ENCODE assay signal across 8 cellular contexts in the genomic region with DNA sequence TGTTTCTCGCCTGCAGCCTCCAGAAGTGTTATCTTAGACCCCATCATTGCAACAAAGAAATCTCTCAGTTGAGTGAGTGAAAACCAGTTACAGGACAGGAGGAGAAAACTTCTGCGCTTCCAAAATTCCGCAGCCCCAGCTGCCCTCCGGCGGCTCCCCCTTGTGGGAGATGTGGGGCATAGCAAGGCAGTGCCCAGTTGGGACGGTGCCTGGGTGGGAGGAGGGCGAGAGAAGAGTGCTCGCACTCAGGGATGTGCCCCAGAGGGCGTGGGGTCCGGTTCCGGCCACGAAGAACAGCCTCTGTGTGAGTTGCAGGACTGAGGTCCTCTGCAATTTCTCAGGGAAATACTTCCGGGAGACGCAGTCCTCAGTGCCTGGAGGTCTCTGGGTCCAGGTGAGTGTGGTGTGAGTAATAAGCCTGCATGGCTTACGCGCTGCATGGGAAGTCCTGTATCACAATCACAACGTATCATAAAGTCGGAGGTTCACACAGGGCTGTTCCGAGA.
A peak's percentile ranks its signal among the peaks of the same experiment; 100 is the strongest.
DNase-seq lines count a peak whose midpoint lies in the region; ATAC-seq and TF ChIP-seq lines count a peak whose summit lies in the region.

No MANE protein-coding gene starts in this region.

- no peak overlapping the region for H3K4me3 Mint-ChIP-seq in stimulated activated naive CD8-positive, alpha-beta T cell treated with anti-CD3 and anti-CD28 coated beads, Interleukin-15, amount 100 ng/mL, for 72 hours

- no peaks in the 10 kb centered on the region for H3K9me3 Mint-ChIP-seq in stimulated activated naive CD8-positive, alpha-beta T cell treated with anti-CD3 and anti-CD28 coated beads, Interleukin-15, amount 100 ng/mL, for 72 hours

- no peak overlapping the region for H3K27ac Mint-ChIP-seq in stimulated activated naive CD8-positive, alpha-beta T cell treated with anti-CD3 and anti-CD28 coated beads, Interleukin-15, amount 100 ng/mL, for 72 hours

- ATAC-seq in GM21576 (IDR thresholded peaks at IDR 0.05; ENCODE audit: unreplicated experiment) = peak; percentile 56
- ATAC-seq in stimulated activated naive CD8-positive, alpha-beta T cell treated with anti-CD3 and anti-CD28 coated beads, Interleukin-15, amount 100 ng/mL, for 72 hours = peak; percentile 82

- H3K4me1 Mint-ChIP-seq in stimulated activated naive CD8-positive, alpha-beta T cell treated with anti-CD3 and anti-CD28 coated beads, Interleukin-15, amount 100 ng/mL, for 72 hours = no peaks in the 10 kb centered on the region

- TF ChIP-seq CTCF in LNCaP clone FGC (IDR thresholded peaks at IDR 0.05; ENCODE audit: control insufficient read depth, extremely low read depth, insufficient read depth) = peak; percentile 94
- TF ChIP-seq CTCF in epithelial cell of esophagus (IDR thresholded peaks at IDR 0.05; ENCODE audit: insufficient read depth, low read depth, low read length, missing control alignments) = peak; percentile 99

- H3K4me3 ChIP-seq in LNCaP clone FGC (ENCODE audit: low read depth, low read length) = no peak overlapping the region
- peak overlapping the region; percentile 24 for H3K4me3 ChIP-seq in epithelial cell of esophagus (ENCODE audit: low read length)

- H3K27me3 Mint-ChIP-seq in stimulated activated naive CD8-positive, alpha-beta T cell treated with anti-CD3 and anti-CD28 coated beads, Interleukin-15, amount 100 ng/mL, for 72 hours = peaks cover 41% of the 10 kb centered on the region

- peak; percentile 81 for DNase-seq in EL
- DNase-seq in LNCaP clone FGC (ENCODE audit: low read depth) = no peak
- DNase-seq in activated CD4-positive, alpha-beta T cell treated with anti-CD3 and anti-CD28 coated beads, Interleukin-2, amount 50 U/mL, for 1 hour = peak; percentile 17
- DNase-seq in epithelial cell of esophagus (ENCODE audit: low read depth) = peak; percentile 79
- peak; percentile 61 for DNase-seq in middle frontal gyrus (ENCODE audit: extremely low spot score, low spot score)
- peak; percentile 39 to 45 for DNase-seq in stimulated activated naive CD8-positive, alpha-beta T cell treated with anti-CD3 and anti-CD28 coated beads, Interleukin-15, amount 100 ng/mL, for 72 hours
- no peak for DNase-seq in OCI-M2 (lab: John Stamatoyannopoulos, UW; ENCODE audit: unreplicated experiment)

Comparison
In these comparisons a context has a peak if more than half of its experiments do, and no peak if none do; other contexts are left out.
1. DNase-seq: peak in EL (single experiment), activated CD4-positive, alpha-beta T cell treated with anti-CD3 and anti-CD28 coated beads, Interleukin-2, amount 50 U/mL, for 1 hour (single experiment), epithelial cell of esophagus (single experiment), middle frontal gyrus (single experiment) and stimulated activated naive CD8-positive, alpha-beta T cell treated with anti-CD3 and anti-CD28 coated beads, Interleukin-15, amount 100 ng/mL, for 72 hours (2 of 2); none in LNCaP clone FGC (single experiment) and OCI-M2 (single experiment).